Comparison of ENCODE assay signal across 1 cellular context in the genomic region with DNA sequence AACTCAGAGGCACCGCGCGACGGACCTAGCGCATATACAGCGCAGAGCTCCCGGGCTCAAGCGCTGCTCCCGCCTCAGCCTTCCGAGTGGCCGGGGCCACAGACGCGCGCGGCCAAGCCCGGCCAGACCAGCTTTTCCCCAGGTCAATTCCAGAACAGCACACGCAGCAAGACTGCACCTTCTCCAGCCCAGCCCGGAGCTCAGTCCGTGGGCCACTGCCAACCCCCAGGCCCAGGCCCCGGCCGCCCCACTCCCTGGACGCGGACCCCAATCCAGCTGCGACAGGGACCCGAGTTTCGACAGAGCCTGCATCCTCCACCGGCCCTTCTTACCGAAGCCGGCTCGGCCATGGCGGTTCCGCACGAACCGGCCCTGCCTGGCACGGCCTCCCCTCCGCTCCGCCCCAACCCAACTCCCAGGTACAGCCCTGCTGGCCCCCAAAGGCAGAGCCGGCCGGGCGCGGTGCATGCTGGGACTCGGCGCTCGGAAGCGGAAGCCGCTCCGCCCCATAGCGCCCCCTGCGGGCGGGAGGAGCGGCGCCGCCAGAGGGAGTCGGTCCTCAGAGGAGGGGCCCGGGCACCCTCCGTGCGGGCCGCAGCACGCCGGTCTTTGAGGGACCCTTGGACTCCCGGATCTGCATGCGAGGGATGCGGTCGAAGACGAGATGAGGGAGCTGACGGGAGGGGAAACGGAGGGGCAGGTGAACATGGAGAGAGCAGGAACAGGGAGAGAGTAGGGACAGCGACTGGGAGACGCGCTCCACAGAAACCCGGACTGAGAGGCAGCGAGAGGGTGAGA.
A peak's percentile ranks its signal among the peaks of the same experiment; 100 is the strongest.
TF ChIP-seq lines count a peak whose summit lies in the region.

A gene with protein sequence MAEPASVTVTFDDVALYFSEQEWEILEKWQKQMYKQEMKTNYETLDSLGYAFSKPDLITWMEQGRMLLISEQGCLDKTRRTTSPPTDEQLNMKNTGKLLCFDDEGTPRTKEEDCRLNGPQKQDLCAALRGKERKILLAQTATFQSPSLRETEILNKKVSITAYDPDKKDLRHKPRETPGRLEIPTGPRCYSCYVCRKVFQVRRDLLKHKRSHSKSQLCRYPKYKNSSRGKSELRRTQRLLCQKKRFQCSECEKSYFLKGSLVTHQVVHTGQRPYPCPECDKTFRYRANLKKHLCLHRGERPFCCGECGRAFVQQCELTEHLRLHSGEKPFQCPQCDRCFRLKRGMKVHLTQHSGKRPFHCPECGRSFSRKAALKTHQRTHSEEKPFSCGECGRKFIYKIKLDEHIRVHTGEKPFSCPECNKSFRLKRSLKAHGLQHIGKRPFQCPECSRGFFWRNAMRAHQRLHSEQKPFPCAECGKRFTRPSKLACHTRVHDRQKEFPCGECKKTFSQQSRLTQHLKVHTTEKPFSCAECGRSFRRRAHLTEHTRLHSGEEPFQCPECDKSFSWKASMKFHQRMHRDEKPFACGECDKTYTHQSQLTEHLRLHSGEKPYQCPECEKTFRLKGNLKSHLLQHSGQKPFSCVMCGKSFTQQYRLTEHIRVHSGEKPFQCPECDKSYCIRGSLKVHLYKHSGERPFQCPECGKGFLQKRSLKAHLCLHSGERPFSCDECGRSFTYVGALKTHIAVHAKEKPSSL (minus strand): TSS at position 461 of the 798 bp plus-strand sequence. CDS start 111 bp downstream, at position 350.

TF ChIP-seq in K562, 482 proteins besides CTCF, POLR2A, EP300 and RAD21 (continued from another document):
- TF ChIP-seq, protein P1, sequence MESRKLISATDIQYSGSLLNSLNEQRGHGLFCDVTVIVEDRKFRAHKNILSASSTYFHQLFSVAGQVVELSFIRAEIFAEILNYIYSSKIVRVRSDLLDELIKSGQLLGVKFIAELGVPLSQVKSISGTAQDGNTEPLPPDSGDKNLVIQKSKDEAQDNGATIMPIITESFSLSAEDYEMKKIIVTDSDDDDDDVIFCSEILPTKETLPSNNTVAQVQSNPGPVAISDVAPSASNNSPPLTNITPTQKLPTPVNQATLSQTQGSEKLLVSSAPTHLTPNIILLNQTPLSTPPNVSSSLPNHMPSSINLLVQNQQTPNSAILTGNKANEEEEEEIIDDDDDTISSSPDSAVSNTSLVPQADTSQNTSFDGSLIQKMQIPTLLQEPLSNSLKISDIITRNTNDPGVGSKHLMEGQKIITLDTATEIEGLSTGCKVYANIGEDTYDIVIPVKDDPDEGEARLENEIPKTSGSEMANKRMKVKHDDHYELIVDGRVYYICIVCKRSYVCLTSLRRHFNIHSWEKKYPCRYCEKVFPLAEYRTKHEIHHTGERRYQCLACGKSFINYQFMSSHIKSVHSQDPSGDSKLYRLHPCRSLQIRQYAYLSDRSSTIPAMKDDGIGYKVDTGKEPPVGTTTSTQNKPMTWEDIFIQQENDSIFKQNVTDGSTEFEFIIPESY (CRISPR knock-in tag; IDR thresholded peaks at IDR 0.05) = peak; percentile 94
- TF ChIP-seq BCL6 (CRISPR knock-in tag; IDR thresholded peaks at IDR 0.05) = no peak
- no peak for TF ChIP-seq HMG20A (CRISPR knock-in tag; conservative IDR thresholded peaks at IDR 0.05)
- TF ChIP-seq SRSF7 (optimal IDR thresholded peaks at IDR 0.05; ENCODE audit: low read depth, low read length) = no peak
- peak; percentile 75 for TF ChIP-seq ZNF830 (CRISPR knock-in tag; IDR thresholded peaks at IDR 0.05)
- TF ChIP-seq RFX7 (CRISPR knock-in tag; IDR thresholded peaks at IDR 0.05) = no peak
- TF ChIP-seq TAL1 (IDR thresholded peaks at IDR 0.05) = no peak
- TF ChIP-seq, protein P2, sequence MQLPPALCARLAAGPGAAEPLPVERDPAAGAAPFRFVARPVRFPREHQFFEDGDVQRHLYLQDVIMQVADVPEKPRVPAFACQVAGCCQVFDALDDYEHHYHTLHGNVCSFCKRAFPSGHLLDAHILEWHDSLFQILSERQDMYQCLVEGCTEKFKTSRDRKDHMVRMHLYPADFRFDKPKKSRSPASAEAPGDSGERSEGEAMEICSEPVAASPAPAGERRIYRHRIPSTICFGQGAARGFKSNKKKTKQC (CRISPR knock-in tag; IDR thresholded peaks at IDR 0.05) = peak; percentile 97
- peak; percentile 86; the same call in 1 of the 2 replicates for TF ChIP-seq ZBTB17 (CRISPR knock-in tag; IDR thresholded peaks at IDR 0.05)
- TF ChIP-seq ZNF121 (CRISPR knock-in tag; conservative IDR thresholded peaks at IDR 0.05) = no peak
- TF ChIP-seq SMARCA5 (IDR thresholded peaks at IDR 0.05) = 0 out of 2 replicates have a peak, but pooled peaks have one; percentile 12
- peak; percentile 77 for TF ChIP-seq CREM (IDR thresholded peaks at IDR 0.05; ENCODE audit: low read depth)
- TF ChIP-seq CXXC5 (CRISPR knock-in tag; IDR thresholded peaks at IDR 0.05) = peak; percentile 84
- 0 out of 2 replicates have a peak, but pooled peaks have one; percentile 89 for TF ChIP-seq CAMTA2 (CRISPR knock-in tag; conservative IDR thresholded peaks at IDR 0.05)
- TF ChIP-seq, protein P3, sequence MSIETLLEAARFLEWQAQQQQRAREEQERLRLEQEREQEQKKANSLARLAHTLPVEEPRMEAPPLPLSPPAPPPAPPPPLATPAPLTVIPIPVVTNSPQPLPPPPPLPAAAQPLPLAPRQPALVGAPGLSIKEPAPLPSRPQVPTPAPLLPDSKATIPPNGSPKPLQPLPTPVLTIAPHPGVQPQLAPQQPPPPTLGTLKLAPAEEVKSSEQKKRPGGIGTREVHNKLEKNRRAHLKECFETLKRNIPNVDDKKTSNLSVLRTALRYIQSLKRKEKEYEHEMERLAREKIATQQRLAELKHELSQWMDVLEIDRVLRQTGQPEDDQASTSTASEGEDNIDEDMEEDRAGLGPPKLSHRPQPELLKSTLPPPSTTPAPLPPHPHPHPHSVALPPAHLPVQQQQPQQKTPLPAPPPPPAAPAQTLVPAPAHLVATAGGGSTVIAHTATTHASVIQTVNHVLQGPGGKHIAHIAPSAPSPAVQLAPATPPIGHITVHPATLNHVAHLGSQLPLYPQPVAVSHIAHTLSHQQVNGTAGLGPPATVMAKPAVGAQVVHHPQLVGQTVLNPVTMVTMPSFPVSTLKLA (conservative IDR thresholded peaks at IDR 0.05) = peak; percentile 80 to 89
- no peak; the same call in none of the 2 replicates for TF ChIP-seq CBFB (CRISPR knock-in tag; IDR thresholded peaks at IDR 0.05)
- TF ChIP-seq EP400 (IDR thresholded peaks at IDR 0.05) = peak; percentile 90
- TF ChIP-seq, protein P4, sequence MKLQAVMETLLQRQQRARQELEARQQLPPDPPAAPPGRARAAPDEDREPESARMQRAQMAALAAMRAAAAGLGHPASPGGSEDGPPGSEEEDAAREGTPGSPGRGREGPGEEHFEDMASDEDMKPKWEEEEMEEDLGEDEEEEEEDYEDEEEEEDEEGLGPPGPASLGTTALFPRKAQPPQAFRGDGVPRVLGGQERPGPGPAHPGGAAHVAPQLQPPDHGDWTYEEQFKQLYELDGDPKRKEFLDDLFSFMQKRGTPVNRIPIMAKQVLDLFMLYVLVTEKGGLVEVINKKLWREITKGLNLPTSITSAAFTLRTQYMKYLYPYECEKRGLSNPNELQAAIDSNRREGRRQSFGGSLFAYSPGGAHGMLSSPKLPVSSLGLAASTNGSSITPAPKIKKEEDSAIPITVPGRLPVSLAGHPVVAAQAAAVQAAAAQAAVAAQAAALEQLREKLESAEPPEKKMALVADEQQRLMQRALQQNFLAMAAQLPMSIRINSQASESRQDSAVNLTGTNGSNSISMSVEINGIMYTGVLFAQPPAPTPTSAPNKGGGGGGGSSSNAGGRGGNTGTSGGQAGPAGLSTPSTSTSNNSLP (IDR thresholded peaks at IDR 0.05; ENCODE audit: borderline replicate concordance, low read depth, low read length) = no peak
- no peak; the same call in 1 of the 2 replicates for TF ChIP-seq RUNX1 (IDR thresholded peaks at IDR 0.05; ENCODE audit: low read depth)
- peak; percentile 68 for TF ChIP-seq ZNF589 (CRISPR knock-in tag; IDR thresholded peaks at IDR 0.05; ENCODE audit: low read depth)
- TF ChIP-seq, protein P5, sequence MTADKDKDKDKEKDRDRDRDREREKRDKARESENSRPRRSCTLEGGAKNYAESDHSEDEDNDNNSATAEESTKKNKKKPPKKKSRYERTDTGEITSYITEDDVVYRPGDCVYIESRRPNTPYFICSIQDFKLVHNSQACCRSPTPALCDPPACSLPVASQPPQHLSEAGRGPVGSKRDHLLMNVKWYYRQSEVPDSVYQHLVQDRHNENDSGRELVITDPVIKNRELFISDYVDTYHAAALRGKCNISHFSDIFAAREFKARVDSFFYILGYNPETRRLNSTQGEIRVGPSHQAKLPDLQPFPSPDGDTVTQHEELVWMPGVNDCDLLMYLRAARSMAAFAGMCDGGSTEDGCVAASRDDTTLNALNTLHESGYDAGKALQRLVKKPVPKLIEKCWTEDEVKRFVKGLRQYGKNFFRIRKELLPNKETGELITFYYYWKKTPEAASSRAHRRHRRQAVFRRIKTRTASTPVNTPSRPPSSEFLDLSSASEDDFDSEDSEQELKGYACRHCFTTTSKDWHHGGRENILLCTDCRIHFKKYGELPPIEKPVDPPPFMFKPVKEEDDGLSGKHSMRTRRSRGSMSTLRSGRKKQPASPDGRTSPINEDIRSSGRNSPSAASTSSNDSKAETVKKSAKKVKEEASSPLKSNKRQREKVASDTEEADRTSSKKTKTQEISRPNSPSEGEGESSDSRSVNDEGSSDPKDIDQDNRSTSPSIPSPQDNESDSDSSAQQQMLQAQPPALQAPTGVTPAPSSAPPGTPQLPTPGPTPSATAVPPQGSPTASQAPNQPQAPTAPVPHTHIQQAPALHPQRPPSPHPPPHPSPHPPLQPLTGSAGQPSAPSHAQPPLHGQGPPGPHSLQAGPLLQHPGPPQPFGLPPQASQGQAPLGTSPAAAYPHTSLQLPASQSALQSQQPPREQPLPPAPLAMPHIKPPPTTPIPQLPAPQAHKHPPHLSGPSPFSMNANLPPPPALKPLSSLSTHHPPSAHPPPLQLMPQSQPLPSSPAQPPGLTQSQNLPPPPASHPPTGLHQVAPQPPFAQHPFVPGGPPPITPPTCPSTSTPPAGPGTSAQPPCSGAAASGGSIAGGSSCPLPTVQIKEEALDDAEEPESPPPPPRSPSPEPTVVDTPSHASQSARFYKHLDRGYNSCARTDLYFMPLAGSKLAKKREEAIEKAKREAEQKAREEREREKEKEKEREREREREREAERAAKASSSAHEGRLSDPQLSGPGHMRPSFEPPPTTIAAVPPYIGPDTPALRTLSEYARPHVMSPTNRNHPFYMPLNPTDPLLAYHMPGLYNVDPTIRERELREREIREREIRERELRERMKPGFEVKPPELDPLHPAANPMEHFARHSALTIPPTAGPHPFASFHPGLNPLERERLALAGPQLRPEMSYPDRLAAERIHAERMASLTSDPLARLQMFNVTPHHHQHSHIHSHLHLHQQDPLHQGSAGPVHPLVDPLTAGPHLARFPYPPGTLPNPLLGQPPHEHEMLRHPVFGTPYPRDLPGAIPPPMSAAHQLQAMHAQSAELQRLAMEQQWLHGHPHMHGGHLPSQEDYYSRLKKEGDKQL (CRISPR knock-in tag; IDR thresholded peaks at IDR 0.05; ENCODE audit: borderline replicate concordance) = peak; percentile 96
- TF ChIP-seq KAT8 (IDR thresholded peaks at IDR 0.05; ENCODE audit: low read depth) = no peak
- TF ChIP-seq SETDB1 (IDR thresholded peaks at IDR 0.05; ENCODE audit: low read length) = peak; percentile 68
- no peak for TF ChIP-seq ZNF507 (tag; conservative IDR thresholded peaks at IDR 0.05)
- TF ChIP-seq POLR3G (IDR thresholded peaks at IDR 0.05; ENCODE audit: extremely low read depth, insufficient read length, insufficient replicate concordance) = no peak
- no peak for TF ChIP-seq BRD9 (IDR thresholded peaks at IDR 0.05; ENCODE audit: low read depth, partially characterized antibody)
